Comparison of ENCODE assay signal across 10 cellular contexts in genomic region chr19:8515317-8515716, GRCh38. TPM values are rescaled to one million over a fixed set of nuclear protein-coding genes. Genes with fewer than 3 reads are reported as not detected.
A peak's percentile ranks its signal among the peaks of the same experiment; 100 is the strongest.
DNase-seq lines count a peak whose midpoint lies in the region; ATAC-seq and TF ChIP-seq lines count a peak whose summit lies in the region.
"Had no signal": no experiment of that assay in that cellular context is flagged by ENCODE, and none has a peak within 500 bp of the region (broad histone marks: within the 10 kb centered on the region; RNA-seq: fewer than 3 reads in every experiment).

No MANE protein-coding gene starts in this region.

- ATAC-seq in activated naive CD8-positive, alpha-beta T cell treated with anti-CD3 and anti-CD28 coated beads, Interleukin-2, amount 10 ng/mL, durations not matched to agents 7 days and 5 days (ENCODE audit: low read depth): peak; percentile 32
- no peak for ATAC-seq in HG03025 (IDR thresholded peaks at IDR 0.05; ENCODE audit: low FRiP score, unreplicated experiment)
- no peak for ATAC-seq in GM21515 (IDR thresholded peaks at IDR 0.05; ENCODE audit: unreplicated experiment)
- ATAC-seq in HG02885 (IDR thresholded peaks at IDR 0.05; ENCODE audit: poor library complexity, unreplicated experiment): no peak

- POLR2A ChIA-PET in activated naive CD8-positive, alpha-beta T cell treated with anti-CD3 and anti-CD28 coated beads, Interleukin-2, amount 10 ng/mL, durations not matched to agents 7 days and 5 days (lab: Charles Lee): interaction anchor here (2.4 to 7.9 kb wide), 7 partner anchors 9 to 102 kb away, joined by 14 to 107 read pairs (median 27); partner anchors contain the start of genes MARCHF2, MYO1F and PRAM1

- peaks cover 41% of the 10 kb centered on the region for H3K4me1 Mint-ChIP-seq in activated naive CD8-positive, alpha-beta T cell treated with anti-CD3 and anti-CD28 coated beads, Interleukin-2, amount 10 ng/mL, durations not matched to agents 7 days and 5 days

- DNase-seq in Jurkat, Clone E6-1 (ENCODE audit: low read depth, low spot score): peak; percentile 71
- DNase-seq in activated CD4-positive, alpha-beta T cell treated with anti-CD3 and anti-CD28 coated beads for 48 hours: peak; percentile 73
- DNase-seq in activated naive CD8-positive, alpha-beta T cell treated with anti-CD3 and anti-CD28 coated beads, Interleukin-2, amount 10 ng/mL, durations not matched to agents 7 days and 5 days: peak; percentile 67
- DNase-seq in stimulated activated CD4-positive, alpha-beta T cell treated with anti-CD3 and anti-CD28 coated beads, Interleukin-1b, Interleukin-23, amount 100 ng/mL, for 48 hours: peak; percentile 71
- no peak for DNase-seq in dorsolateral prefrontal cortex
- DNase-seq: adrenal gland, foreskin fibroblast had no signal

- peak overlapping the region; percentile 15 for H3K4me3 ChIP-seq in Jurkat, Clone E6-1 (ENCODE audit: low read length)
- no peak overlapping the region for H3K4me3 ChIP-seq in dorsolateral prefrontal cortex
- H3K4me3 ChIP-seq: adrenal gland had no signal

- H3K27me3 Mint-ChIP-seq in activated naive CD8-positive, alpha-beta T cell treated with anti-CD3 and anti-CD28 coated beads, Interleukin-2, amount 10 ng/mL, durations not matched to agents 7 days and 5 days: no peaks in the 10 kb centered on the region

- TF ChIP-seq CTCF in dorsolateral prefrontal cortex (IDR thresholded peaks at IDR 0.05 in 54 of 56, conservative IDR thresholded peaks at IDR 0.05 in 2 of 56; ENCODE audit: low read depth in 1 of 56, partially characterized antibody in 56 of 56): no peak

- H3K27ac ChIP-seq in dorsolateral prefrontal cortex: no peak overlapping the region

- intact Hi-C loops in dorsolateral prefrontal cortex (cut with DNase I): no loop called here

- no peaks in the 10 kb centered on the region for H3K27me3 ChIP-seq in dorsolateral prefrontal cortex
- H3K27me3 ChIP-seq: adrenal gland had no signal

- H3K4me3 Mint-ChIP-seq in activated naive CD8-positive, alpha-beta T cell treated with anti-CD3 and anti-CD28 coated beads, Interleukin-2, amount 10 ng/mL, durations not matched to agents 7 days and 5 days: peak overlapping the region; percentile 96

- peak overlapping the region; percentile 96 for H3K27ac Mint-ChIP-seq in activated naive CD8-positive, alpha-beta T cell treated with anti-CD3 and anti-CD28 coated beads, Interleukin-2, amount 10 ng/mL, durations not matched to agents 7 days and 5 days

- peaks cover 6% of the 10 kb centered on the region for H3K36me3 Mint-ChIP-seq in activated naive CD8-positive, alpha-beta T cell treated with anti-CD3 and anti-CD28 coated beads, Interleukin-2, amount 10 ng/mL, durations not matched to agents 7 days and 5 days

- no peaks in the 10 kb centered on the region for H3K9me3 Mint-ChIP-seq in activated naive CD8-positive, alpha-beta T cell treated with anti-CD3 and anti-CD28 coated beads, Interleukin-2, amount 10 ng/mL, durations not matched to agents 7 days and 5 days

RNA-seq across cellular contexts. Expression of gene ZNF414, which starts 1.4 kb away (rescaled TPM):
- polyA plus RNA-seq in Jurkat, Clone E6-1 (2012; ENCODE audit: insufficient read depth, insufficient read length): 34.3 TPM
- total RNA-seq in activated naive CD8-positive, alpha-beta T cell treated with anti-CD3 and anti-CD28 coated beads, Interleukin-2, amount 10 ng/mL, durations not matched to agents 7 days and 5 days: 10 to 100 TPM; 38.2 to 40.5 TPM
- total RNA-seq in dorsolateral prefrontal cortex: 10 to 100 TPM; 19.4 to 51.4 (median 30.1) TPM

RNA-seq across cellular contexts. Expression of gene PRAM1, which starts 12.9 kb away (rescaled TPM):
- polyA plus RNA-seq in Jurkat, Clone E6-1 (2012; ENCODE audit: insufficient read depth, insufficient read length): 0.85 TPM
- 1 to 10 TPM; 2.3 to 2.5 TPM for total RNA-seq in activated naive CD8-positive, alpha-beta T cell treated with anti-CD3 and anti-CD28 coated beads, Interleukin-2, amount 10 ng/mL, durations not matched to agents 7 days and 5 days
- total RNA-seq in dorsolateral prefrontal cortex: 10 to 100 TPM in 19 of 120 experiments, 1 to 10 TPM in 101; 2.7 to 16.1 (median 6.3) TPM

Comparison
In these comparisons a context has a peak if more than half of its experiments do, and no peak if none do; other contexts are left out.
1. DNase-seq: peak in Jurkat, Clone E6-1 (single experiment), activated CD4-positive, alpha-beta T cell treated with anti-CD3 and anti-CD28 coated beads for 48 hours (single experiment), activated naive CD8-positive, alpha-beta T cell treated with anti-CD3 and anti-CD28 coated beads, Interleukin-2, amount 10 ng/mL, durations not matched to agents 7 days and 5 days (single experiment) and stimulated activated CD4-positive, alpha-beta T cell treated with anti-CD3 and anti-CD28 coated beads, Interleukin-1b, Interleukin-23, amount 100 ng/mL, for 48 hours (single experiment); none in dorsolateral prefrontal cortex (0 of 10).